In the genomic region with DNA sequence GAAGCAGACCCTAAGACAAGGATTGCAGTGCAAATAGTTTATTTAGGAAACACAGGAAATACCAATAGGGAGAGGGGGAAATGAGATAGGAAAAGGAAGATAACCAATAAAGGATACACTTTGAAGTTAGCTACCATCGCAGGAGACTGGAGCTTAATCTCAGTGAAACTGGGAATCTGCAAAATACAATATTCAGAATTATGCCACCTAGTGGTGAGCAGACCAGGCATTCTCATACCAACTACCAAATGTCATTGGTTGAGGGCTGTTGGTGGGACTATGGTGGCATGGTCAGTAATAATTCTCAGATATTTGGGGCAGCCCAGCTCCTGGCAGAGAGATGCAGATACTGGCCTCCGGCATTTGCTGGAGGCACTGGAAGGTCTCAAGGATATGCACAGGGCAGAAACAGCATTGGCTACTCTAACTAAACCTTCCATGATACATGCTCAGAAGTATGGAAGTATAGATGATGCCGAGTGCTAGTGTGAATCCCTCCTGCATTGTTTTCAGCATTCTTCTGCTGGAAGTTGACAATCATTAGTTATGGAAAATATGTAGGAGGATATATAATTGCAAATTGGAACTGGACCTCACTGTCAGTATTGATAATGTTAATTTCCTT, we compare ENCODE assay signal across 8 cellular contexts. TPM values are rescaled to one million over a fixed set of nuclear protein-coding genes. Genes with fewer than 3 reads are reported as not detected.
A peak's percentile ranks its signal among the peaks of the same experiment; 100 is the strongest.
DNase-seq lines count a peak whose midpoint lies in the region; FAIRE-seq and TF ChIP-seq lines count a peak whose summit lies in the region.

No MANE protein-coding gene starts in this region.

- H3K36me3 Mint-ChIP-seq in endodermal cell (ENCODE audit: low read depth) = no peaks in the 10 kb centered on the region

- H3K9me3 ChIP-seq in OCI-LY7 (ENCODE audit: low read length) = no peaks in the 10 kb centered on the region
- no peaks in the 10 kb centered on the region for H3K9me3 ChIP-seq in endodermal cell (ENCODE audit: control insufficient read depth, low read length)
- H3K9me3 ChIP-seq in neural cell (ENCODE audit: low read length) = no peaks in the 10 kb centered on the region

- no peak overlapping the region for H3K4me3 Mint-ChIP-seq in endodermal cell

- peak; percentile 47 for TF ChIP-seq CTCF in GM12865 (IDR thresholded peaks at IDR 0.05; ENCODE audit: insufficient read depth, low read depth, low read length, missing control alignments)
- peak; percentile 96 for TF ChIP-seq CTCF in OCI-LY7 (conservative IDR thresholded peaks at IDR 0.05; ENCODE audit: low read length)
- peak; percentile 85 for TF ChIP-seq CTCF in endodermal cell (conservative IDR thresholded peaks at IDR 0.05)
- peak; percentile 55 for TF ChIP-seq CTCF in neural cell (IDR thresholded peaks at IDR 0.05; ENCODE audit: poor library complexity, severe bottlenecking)

- H3K9me2 ChIP-seq in OCI-LY7 (ENCODE audit: insufficient read depth, low read length) = no peaks in the 10 kb centered on the region
- no peaks in the 10 kb centered on the region for H3K9me2 ChIP-seq in neural cell (ENCODE audit: insufficient read depth, low read length)

- H3K9me3 Mint-ChIP-seq in endodermal cell = no peaks in the 10 kb centered on the region

- FAIRE-seq in RCC 7860 (lab: Jason Lieb, UNC) = no peak

- H3K4me2 ChIP-seq in OCI-LY7 (ENCODE audit: low read length) (no peak overlapping the region), neural cell (ENCODE audit: low read length) (no peak overlapping the region)

- POLR2A ChIA-PET in OCI-LY7 (lab: Charles Lee) = interaction anchor here (0.6 to 1.3 kb wide), 3 partner anchors 12 to 296 kb away, joined by 3 to 5 read pairs (median 3); a partner anchor contains a TSS

- no TSS peak for BruUV-seq in OCI-LY7 (replicated peaks; lab: Mats Ljungman, UMichigan)

- H3K27me3 ChIP-seq in endodermal cell (ENCODE audit: control insufficient read depth, insufficient read depth, low read length, poor library complexity, severe bottlenecking) (no peaks in the 10 kb centered on the region), neural cell (ENCODE audit: insufficient read depth, low read depth, low read length) (no peaks in the 10 kb centered on the region)

- no peak for TF ChIP-seq EP300 in neural cell (conservative IDR thresholded peaks at IDR 0.05; ENCODE audit: poor library complexity, severe bottlenecking)

- H3K36me3 ChIP-seq in OCI-LY7 (ENCODE audit: insufficient read depth, low read length) (no peaks in the 10 kb centered on the region), endodermal cell (ENCODE audit: control insufficient read depth, insufficient read depth, low read length) (no peaks in the 10 kb centered on the region), neural cell (ENCODE audit: insufficient read depth, low read length) (no peaks in the 10 kb centered on the region)

- H3K27me3 Mint-ChIP-seq in endodermal cell (ENCODE audit: insufficient read depth) = no peaks in the 10 kb centered on the region

- H3K9ac ChIP-seq in endodermal cell (ENCODE audit: extremely low read depth, low read length, poor library complexity, severe bottlenecking) (no peak overlapping the region), neural cell (ENCODE audit: low read length) (no peak overlapping the region)

- TF ChIP-seq RAD21 in neural cell (conservative IDR thresholded peaks at IDR 0.05) = no peak

- H3K79me2 ChIP-seq in OCI-LY7 (ENCODE audit: insufficient read depth, low read depth, low read length) (no peaks in the 10 kb centered on the region), neural cell (replicated peaks; ENCODE audit: insufficient read depth, low read length) (no peaks in the 10 kb centered on the region)

- no peak overlapping the region for H3K4me3 ChIP-seq in GM12865 (ENCODE audit: low read depth, low read length)
- H3K4me3 ChIP-seq in OCI-LY7 (ENCODE audit: low read depth, low read length, poor library complexity, severe bottlenecking) = no peak overlapping the region
- H3K4me3 ChIP-seq in endodermal cell (ENCODE audit: low read length) = no peak overlapping the region
- no peak overlapping the region for H3K4me3 ChIP-seq in neural cell (ENCODE audit: low read length)

- H3K27ac Mint-ChIP-seq in endodermal cell = no peak overlapping the region

- H3K4me1 ChIP-seq in OCI-LY7 (ENCODE audit: insufficient read depth, low read length, poor library complexity, severe bottlenecking) (no peaks in the 10 kb centered on the region), endodermal cell (ENCODE audit: control insufficient read depth, insufficient read depth, low read length) (no peaks in the 10 kb centered on the region)

- no peaks in the 10 kb centered on the region for H3K4me1 Mint-ChIP-seq in endodermal cell

- H4K20me1 ChIP-seq in OCI-LY7 (ENCODE audit: insufficient read depth, low read length) (no peaks in the 10 kb centered on the region), neural cell (ENCODE audit: insufficient read depth) (no peaks in the 10 kb centered on the region)

- DNase-seq in Ammon's horn (ENCODE audit: low spot score) (peak; percentile 52), GM12865 (ENCODE audit: low read depth) (peak; percentile 16), OCI-LY7 (ENCODE audit: low spot score) (peak; percentile 62), endodermal cell (peak; percentile 56), SIG-M5 treated with dmso at 0.1 percent for 504 hours (lab: John Stamatoyannopoulos, UW; ENCODE audit: unreplicated experiment) (no peak), RCC 7860 (ENCODE audit: low spot score) (no peak), kidney glomerular epithelial cell (lab: John Stamatoyannopoulos, UW) (no peak)

- H3K27ac ChIP-seq in OCI-LY7 (ENCODE audit: low read depth, low read length, poor library complexity, severe bottlenecking) (no peak overlapping the region), endodermal cell (ENCODE audit: low read depth, low read length) (no peak overlapping the region), neural cell (ENCODE audit: low read length) (no peak overlapping the region)

- no peak overlapping the region for H2AFZ ChIP-seq in OCI-LY7 (ENCODE audit: low read length)
- no peak overlapping the region for H2AFZ ChIP-seq in neural cell (ENCODE audit: low read depth, low read length)

- intact Hi-C loops in OCI-LY7 (cut with micrococcal nuclease; ENCODE audit: unreplicated experiment) = loop anchor here (10.0 kb wide), 1 partner anchor 294 kb away; no protein-coding TSS in a partner anchor

- CTCF ChIA-PET in OCI-LY7 (lab: Charles Lee; ENCODE audit: unreplicated experiment) = interaction anchor here (0.5 to 1.3 kb wide), 4 partner anchors 12 to 349 kb away, joined by 3 read pairs; a partner anchor contains a TSS

- 83 to 91% methylated on average over 2 to 3 of the region's 3 CpGs for WGBS in endodermal cell (ENCODE audit: insufficient coverage in 1 of 2, insufficient read length in 1 of 2), 2 experiments

- no peaks in the 10 kb centered on the region for H3F3A ChIP-seq in neural cell (ENCODE audit: insufficient read depth, low read length, poor library complexity, severe bottlenecking)

TF ChIP-seq in neural cell, 6 proteins besides CTCF, POLR2A, EP300 and RAD21:
- TF ChIP-seq TAF1 (IDR thresholded peaks at IDR 0.05; ENCODE audit: low read depth) (no peak), POLR2AphosphoS5 (IDR thresholded peaks at IDR 0.05) (no peak), SMC3 (conservative IDR thresholded peaks at IDR 0.05; ENCODE audit: poor library complexity) (no peak)
- TF ChIP-seq, protein P1, sequence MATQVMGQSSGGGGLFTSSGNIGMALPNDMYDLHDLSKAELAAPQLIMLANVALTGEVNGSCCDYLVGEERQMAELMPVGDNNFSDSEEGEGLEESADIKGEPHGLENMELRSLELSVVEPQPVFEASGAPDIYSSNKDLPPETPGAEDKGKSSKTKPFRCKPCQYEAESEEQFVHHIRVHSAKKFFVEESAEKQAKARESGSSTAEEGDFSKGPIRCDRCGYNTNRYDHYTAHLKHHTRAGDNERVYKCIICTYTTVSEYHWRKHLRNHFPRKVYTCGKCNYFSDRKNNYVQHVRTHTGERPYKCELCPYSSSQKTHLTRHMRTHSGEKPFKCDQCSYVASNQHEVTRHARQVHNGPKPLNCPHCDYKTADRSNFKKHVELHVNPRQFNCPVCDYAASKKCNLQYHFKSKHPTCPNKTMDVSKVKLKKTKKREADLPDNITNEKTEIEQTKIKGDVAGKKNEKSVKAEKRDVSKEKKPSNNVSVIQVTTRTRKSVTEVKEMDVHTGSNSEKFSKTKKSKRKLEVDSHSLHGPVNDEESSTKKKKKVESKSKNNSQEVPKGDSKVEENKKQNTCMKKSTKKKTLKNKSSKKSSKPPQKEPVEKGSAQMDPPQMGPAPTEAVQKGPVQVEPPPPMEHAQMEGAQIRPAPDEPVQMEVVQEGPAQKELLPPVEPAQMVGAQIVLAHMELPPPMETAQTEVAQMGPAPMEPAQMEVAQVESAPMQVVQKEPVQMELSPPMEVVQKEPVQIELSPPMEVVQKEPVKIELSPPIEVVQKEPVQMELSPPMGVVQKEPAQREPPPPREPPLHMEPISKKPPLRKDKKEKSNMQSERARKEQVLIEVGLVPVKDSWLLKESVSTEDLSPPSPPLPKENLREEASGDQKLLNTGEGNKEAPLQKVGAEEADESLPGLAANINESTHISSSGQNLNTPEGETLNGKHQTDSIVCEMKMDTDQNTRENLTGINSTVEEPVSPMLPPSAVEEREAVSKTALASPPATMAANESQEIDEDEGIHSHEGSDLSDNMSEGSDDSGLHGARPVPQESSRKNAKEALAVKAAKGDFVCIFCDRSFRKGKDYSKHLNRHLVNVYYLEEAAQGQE (IDR thresholded peaks at IDR 0.05; ENCODE audit: borderline replicate concordance) = no peak
TF ChIP-seq in neural cell: peak in this region for 0.

RNA-seq across cellular contexts. Expression of a gene that starts 11.8 kb away (rescaled TPM):
- total RNA-seq in OCI-LY7 (2014; rRNA removed; shearing (Covaris generic)) = 12.7 and 18.2 TPM in 2 replicates
- total RNA-seq in OCI-LY7 (2022) (26.8 and 28.3 TPM in 2 replicates), endodermal cell (10 to 100 TPM in 1 of 2 donors, 1 to 10 TPM in 1; 7.7 to 10.3 TPM)
- 9.7 TPM for polyA plus RNA-seq in endodermal cell (2013, experiment 1 of 2)
- polyA plus RNA-seq in endodermal cell (2013, experiment 2 of 2) = 9.7 TPM
- polyA plus RNA-seq in neural cell = 18.2 and 21.6 TPM in 2 replicates
- 46.3 and 52.7 TPM in 2 replicates for polyA minus RNA-seq in neural cell

RNA-seq across cellular contexts. Expression of a gene that starts 38.6 kb away (rescaled TPM):
- 4.3 and 4.8 TPM in 2 replicates for total RNA-seq in OCI-LY7 (2014; rRNA removed; shearing (Covaris generic))
- total RNA-seq in OCI-LY7 (2022) (5.6 and 6.2 TPM in 2 replicates), endodermal cell (1 to 10 TPM; 4.9 to 6.0 TPM)
- 5.8 TPM for polyA plus RNA-seq in endodermal cell (2013, experiment 1 of 2)
- 6.2 TPM for polyA plus RNA-seq in endodermal cell (2013, experiment 2 of 2)
- polyA plus RNA-seq in neural cell = 11.6 and 12.3 TPM in 2 replicates
- polyA minus RNA-seq in neural cell = 10.5 and 11.8 TPM in 2 replicates

Comparison
In these comparisons a context has a peak if more than half of its experiments do, and no peak if none do; other contexts are left out.
1. DNase-seq: peak in Ammon's horn (single experiment), GM12865 (single experiment), OCI-LY7 (single experiment) and endodermal cell (single experiment); none in SIG-M5 treated with dmso at 0.1 percent for 504 hours (single experiment), RCC 7860 (single experiment) and kidney glomerular epithelial cell (single experiment).
2. Peak in every context shown above with its lines, with median percentiles within 50 percentile points of each other: CTCF ChIP-seq.